8 cellular contexts compared by ENCODE assay signal in genomic region chr3:30012941-30013543, GRCh38.
DNase-seq lines count a peak whose midpoint lies in the region; ATAC-seq and TF ChIP-seq lines count a peak whose summit lies in the region.

No MANE protein-coding gene starts in this region.

- no peaks in the 10 kb centered on the region for H3K9me3 Mint-ChIP-seq in T-cell

- H3K36me3 Mint-ChIP-seq in T-cell: no peaks in the 10 kb centered on the region

- peaks cover 3 to 8% of the 10 kb centered on the region in 2 donors for H3K27me3 Mint-ChIP-seq in T-cell

- ATAC-seq in T-cell (replicated peaks in 1 of 4) (no peak), GM18520 (IDR thresholded peaks at IDR 0.05; ENCODE audit: unreplicated experiment) (no peak)

- POLR2A ChIA-PET in T-cell (lab: Charles Lee): no interaction called here

- H3K27ac ChIP-seq in breast epithelium: no peak overlapping the region

- no peaks in the 10 kb centered on the region for H3K27me3 ChIP-seq in breast epithelium

- H3K27ac Mint-ChIP-seq in T-cell: no peak overlapping the region

- TF ChIP-seq CTCF in GM12874 (IDR thresholded peaks at IDR 0.05; ENCODE audit: insufficient read depth, low read depth, low read length) (peak; percentile 51), breast epithelium (IDR thresholded peaks at IDR 0.05) (peak; percentile 24 to 43 (median 43))

- TF ChIP-seq POLR2A in breast epithelium (IDR thresholded peaks at IDR 0.05): no peak

- no peaks in the 10 kb centered on the region for H3K4me1 ChIP-seq in breast epithelium

- intact Hi-C loops in breast epithelium (cut with DNase I; ENCODE audit: low total_unique reads): no loop called here

- no peaks in the 10 kb centered on the region for H3K4me1 Mint-ChIP-seq in T-cell

- H3K9me3 ChIP-seq in breast epithelium: no peaks in the 10 kb centered on the region

- H3K36me3 ChIP-seq in breast epithelium: no peaks in the 10 kb centered on the region

- peak; percentile 21 for DNase-seq in 8988T
- DNase-seq in NCI-H1105 (lab: John Stamatoyannopoulos, UW): peak; percentile 16
- peak in 27 of 34 experiments; percentile 4 to 46 (median 28) for DNase-seq in T-cell
- DNase-seq in breast epithelium (ENCODE audit: low spot score in 2 of 2): peak; percentile 37 to 56
- peak; percentile 74 for DNase-seq in iris pigment epithelial cell (ENCODE audit: low read depth)
- DNase-seq in stimulated activated CD4-positive, alpha-beta T cell treated with anti-CD3 and anti-CD28 coated beads, Interleukin-1b, Interleukin-23, amount 100 ng/mL, for 24 hours (ENCODE audit: low read depth in 4 of 4, low spot score in 1 of 4): peak; percentile 5 to 36 (median 28)

- H3K4me3 Mint-ChIP-seq in T-cell: no peak overlapping the region

- no peak overlapping the region for H3K4me3 ChIP-seq in breast epithelium

- CTCF ChIA-PET in T-cell (lab: Charles Lee): interaction anchor here (0.5 to 1.6 kb wide), 9 partner anchors 11 to 1396 kb away, joined by 3 to 11 read pairs (median 3); no protein-coding TSS in a partner anchor

Comparison
In these comparisons a context has a peak if more than half of its experiments do, and no peak if none do; other contexts are left out.
1. DNase-seq: peak in every context shown above with its lines; median percentile 74 in iris pigment epithelial cell; 46 in breast epithelium; 28 in T-cell; 28 in stimulated activated CD4-positive, alpha-beta T cell treated with anti-CD3 and anti-CD28 coated beads, Interleukin-1b, Interleukin-23, amount 100 ng/mL, for 24 hours; 21 in 8988T; 16 in NCI-H1105.